ENCODE assay signal across 8 cellular contexts in genomic region chr11:75524576-75525432, GRCh38. TPM values are rescaled to one million over a fixed set of nuclear protein-coding genes. Genes with fewer than 3 reads are reported as not detected.
A peak's percentile ranks its signal among the peaks of the same experiment; 100 is the strongest.
DNase-seq lines count a peak whose midpoint lies in the region; ATAC-seq, FAIRE-seq and TF ChIP-seq lines count a peak whose summit lies in the region.

No MANE protein-coding gene starts in this region.

- no peaks in the 10 kb centered on the region for H3K79me2 ChIP-seq in GM23248 (ENCODE audit: insufficient read depth)
- no peaks in the 10 kb centered on the region for H3K79me2 ChIP-seq in GM12878 (ENCODE audit: control insufficient read depth, insufficient read depth, low read length)

- H2AFZ ChIP-seq in GM23248, result peak overlapping the region; percentile 82
- peak overlapping the region; percentile 70 for H2AFZ ChIP-seq in GM12878 (ENCODE audit: control insufficient read depth, low read depth, low read length)

- no peaks in the 10 kb centered on the region for H3F3A ChIP-seq in GM23248 (ENCODE audit: insufficient read depth)

- no peak for TF ChIP-seq EP300 in GM12878 (IDR thresholded peaks at IDR 0.05; ENCODE audit: borderline replicate concordance in 1 of 2, control insufficient read depth in 1 of 2, low read depth in 2 of 2, low read length in 2 of 2)

- POLR2A ChIA-PET in GM12878 (lab: Charles Lee), result interaction anchor here (0.6 to 1.2 kb wide), 4 partner anchors 8 to 1590 kb away, joined by 3 to 8 read pairs (median 4); no protein-coding TSS in a partner anchor

- H4K20me1 ChIP-seq in GM23248 (ENCODE audit: insufficient read depth), result no peaks in the 10 kb centered on the region
- H4K20me1 ChIP-seq in GM12878 (ENCODE audit: control insufficient read depth, insufficient read depth), result no peaks in the 10 kb centered on the region

- FAIRE-seq in RCC 7860 (lab: Jason Lieb, UNC) (no peak), GM12878 (lab: Jason Lieb, UNC) (no peak), D721Med (lab: Jason Lieb, UNC) (no peak)

- in situ Hi-C loops in GM23248 (cut with MboI) (no loop called here), GM12878 (cut with MboI) (no loop called here)

- SMC1A ChIA-PET in GM12878 (lab: Charles Lee; ENCODE audit: uncharacterized antibody, unreplicated experiment), result interaction anchor here (0.7 to 3.5 kb wide), 3 partner anchors 15 to 79 kb away, joined by 3 to 12 read pairs (median 4); no protein-coding TSS in a partner anchor

- no peak overlapping the region for H3K27ac Mint-ChIP-seq in stimulated activated naive CD8-positive, alpha-beta T cell treated with anti-CD3 and anti-CD28 coated beads, Interleukin-15, Interleukin-2, amounts not matched to agents 100 ng/mL and 50 ng/mL, for 24 hours

- peaks cover 11% of the 10 kb centered on the region for H3K27me3 Mint-ChIP-seq in stimulated activated naive CD8-positive, alpha-beta T cell treated with anti-CD3 and anti-CD28 coated beads, Interleukin-15, Interleukin-2, amounts not matched to agents 100 ng/mL and 50 ng/mL, for 24 hours

- H3K9ac ChIP-seq in GM23248 (peak overlapping the region; percentile 62), GM12878 (ENCODE audit: control insufficient read depth, insufficient read depth, low read length) (peak overlapping the region; percentile 47; the same call in 1 of the 2 replicates)

- CTCF ChIA-PET in GM12878 (lab: Yijun Ruan, JAX), result interaction anchor here (0.7 to 15.9 kb wide), 11 partner anchors 7 to 136 kb away, joined by 3 to 288 read pairs (median 3); no protein-coding TSS in a partner anchor

- ATAC-seq in GM12878, result peak; percentile 10

- H3K36me3 ChIP-seq in GM23248 (ENCODE audit: low read depth) (no peaks in the 10 kb centered on the region), GM12878 (ENCODE audit: control insufficient read depth in 2 of 2, insufficient read depth in 2 of 2, low read length in 1 of 2) (no peaks in the 10 kb centered on the region)

- H3K27ac ChIP-seq in C4-2B, result peak overlapping the region; percentile 57
- no peak overlapping the region for H3K27ac ChIP-seq in GM23248
- H3K27ac ChIP-seq in GM12878 (ENCODE audit: control insufficient read depth, insufficient read depth), result no peak overlapping the region

- peak overlapping the region; percentile 78 for H3K4me3 ChIP-seq in GM23248
- H3K4me3 ChIP-seq in GM12878, result peak overlapping the region; percentile 80

- H3K36me3 Mint-ChIP-seq in stimulated activated naive CD8-positive, alpha-beta T cell treated with anti-CD3 and anti-CD28 coated beads, Interleukin-15, Interleukin-2, amounts not matched to agents 100 ng/mL and 50 ng/mL, for 24 hours (ENCODE audit: low read depth), result no peaks in the 10 kb centered on the region

- peak overlapping the region; percentile 82 for H3K4me2 ChIP-seq in GM23248 (ENCODE audit: unreplicated experiment)
- peak overlapping the region; percentile 91 for H3K4me2 ChIP-seq in GM12878 (ENCODE audit: control insufficient read depth, insufficient read depth)

- H3K4me3 Mint-ChIP-seq in stimulated activated naive CD8-positive, alpha-beta T cell treated with anti-CD3 and anti-CD28 coated beads, Interleukin-15, Interleukin-2, amounts not matched to agents 100 ng/mL and 50 ng/mL, for 24 hours, result peak overlapping the region; percentile 74

- no peak for TF ChIP-seq RAD21 in GM12878 (IDR thresholded peaks at IDR 0.05; ENCODE audit: insufficient read depth, low read depth, low read length)

- RAD21 ChIA-PET in GM12878 (lab: Charles Lee; ENCODE audit: unreplicated experiment), result interaction anchor here (0.7 to 2.1 kb wide), 9 partner anchors 12 to 80 kb away, joined by 3 to 9 read pairs (median 3); no protein-coding TSS in a partner anchor

- DNase-seq in GM23248 (peak; percentile 72), RCC 7860 (ENCODE audit: low spot score) (peak; percentile 56), GM12878 (ENCODE audit: low read depth, low spot score) (no peak), left kidney (ENCODE audit: low read depth, low spot score) (peak; percentile 53), midbrain (lab: John Stamatoyannopoulos, UW) (no peak), D721Med (ENCODE audit: insufficient read length, low spot score) (no peak)

- H3K27me3 ChIP-seq in GM23248 (replicated peaks; ENCODE audit: insufficient read depth), result no peaks in the 10 kb centered on the region
- 0 out of 4 replicates have a peak, but pooled peaks cover 0 to 3% of the 10 kb centered on the region in 2 experiments for H3K27me3 ChIP-seq in GM12878 (replicated peaks in 1 of 2; ENCODE audit: control insufficient read depth in 2 of 2, insufficient read depth in 2 of 2, low read length in 1 of 2)

- H3K4me1 Mint-ChIP-seq in stimulated activated naive CD8-positive, alpha-beta T cell treated with anti-CD3 and anti-CD28 coated beads, Interleukin-15, Interleukin-2, amounts not matched to agents 100 ng/mL and 50 ng/mL, for 24 hours (ENCODE audit: low read depth), result peaks cover 20% of the 10 kb centered on the region

- H3K9me3 ChIP-seq in GM23248 (ENCODE audit: low read depth) (no peaks in the 10 kb centered on the region), GM12878 (replicated peaks; ENCODE audit: control insufficient read depth, insufficient read depth, low read length) (no peaks in the 10 kb centered on the region)

- intact Hi-C loops in GM12878 (cut with micrococcal nuclease; ENCODE audit: unreplicated experiment), result no loop called here

- TF ChIP-seq CTCF in C4-2B (conservative IDR thresholded peaks at IDR 0.05) (no peak), GM12878 (IDR thresholded peaks at IDR 0.05 in 2 of 3, conservative IDR thresholded peaks at IDR 0.05 in 1 of 3; ENCODE audit: control insufficient read depth in 2 of 3, extremely low read depth in 1 of 3, insufficient read depth in 1 of 3, low read depth in 3 of 3, low read length in 3 of 3) (no peak), D721Med (IDR thresholded peaks at IDR 0.05; ENCODE audit: insufficient read depth, missing control alignments) (no peak)

- no peaks in the 10 kb centered on the region for H3K9me3 Mint-ChIP-seq in stimulated activated naive CD8-positive, alpha-beta T cell treated with anti-CD3 and anti-CD28 coated beads, Interleukin-15, Interleukin-2, amounts not matched to agents 100 ng/mL and 50 ng/mL, for 24 hours

- no TSS peak for BruUV-seq in GM12878 (replicated peaks; lab: Mats Ljungman, UMichigan)

- H3K4me1 ChIP-seq in GM23248 (ENCODE audit: insufficient read depth) (peaks cover 4% of the 10 kb centered on the region), GM12878 (ENCODE audit: control insufficient read depth, insufficient read depth, low read length) (peaks cover 18% of the 10 kb centered on the region)

- no peak for TF ChIP-seq POLR2A in GM12878 (IDR thresholded peaks at IDR 0.05; ENCODE audit: low read depth, low read length)

- no peaks in the 10 kb centered on the region for H3K9me2 ChIP-seq in GM23248 (ENCODE audit: insufficient read depth)

- WGBS in GM23248 (ENCODE audit: low coverage in 1 of 2, low lambda C conversion rate in 2 of 2, missing lambda C conversion rate in 2 of 2), 2 experiments, result 4 to 6% methylated on average over 30 to 48 of the region's 52 CpGs
- 8% methylated on average over 40 of the region's 52 CpGs for WGBS in GM12878 (ENCODE audit: insufficient coverage, insufficient replicate concordance, low lambda C conversion rate, missing lambda C conversion rate)

RNA-seq across cellular contexts. Expression of gene GDPD5, which starts 0.9 kb away (rescaled TPM):
- total RNA-seq in GM23248 (2014; rRNA removed; shearing (Covaris generic)), result 7.0 and 10.7 TPM in 2 replicates
- 3.4 and 5.6 TPM in 2 replicates for polyA plus RNA-seq in GM23248 (2016; fragmentation: Nextera tagmentation; extraction: Ambion mirVana)
- 50.1 and 57.7 TPM in 2 replicates for total RNA-seq in GM12878 (2013; cell fraction: nucleolus; rRNA removed)
- 12.3 and 13.7 TPM in 2 replicates for total RNA-seq in GM12878 (2014; rRNA removed)
- 6.2 and 6.3 TPM in 2 replicates for total RNA-seq in GM12878 (2014; rRNA removed; fragmentation: Illumina TruSeq; extraction: Trizol)
- 22.9 and 30.0 TPM in 2 replicates for total RNA-seq in GM12878 (2021)
- 3.3 TPM for polyA plus RNA-seq in GM12878 (2011; ENCODE audit: low read depth)
- 3.5 and 8.0 TPM in 2 replicates for polyA plus RNA-seq in GM12878 (2011; rRNA removed)
- polyA plus RNA-seq in GM12878 (2011; cell fraction: cytosol; rRNA removed), result 6.5 and 7.7 TPM in 2 replicates
- polyA plus RNA-seq in GM12878 (2011; cell fraction: nucleus; rRNA removed), result 76.3 and 76.9 TPM in 2 replicates
- polyA plus RNA-seq in GM12878 (2012), result 8.5 and 11.5 TPM in 2 replicates
- 2.5 and 7.3 TPM in 2 replicates for polyA plus RNA-seq in GM12878 (2014; fragmentation: Illumina TruSeq; extraction: Trizol)
- polyA plus RNA-seq in GM12878 (2014; fragmentation: Nextera tagmentation; extraction: Ambion mirVana), result under 1 TPM; 0.10 to 0.80 TPM
- 20.2 and 21.9 TPM in 2 replicates for polyA plus RNA-seq in GM12878 (2014; rRNA removed)
- 1 to 10 TPM; 1.9 to 4.2 TPM for polyA plus RNA-seq in GM12878 (2016; fragmentation: Nextera tagmentation; extraction: Ambion mirVana)
- 6.4 and 13.3 TPM in 2 replicates for polyA minus RNA-seq in GM12878 (2011; rRNA and poly(A)+ RNA removed)
- polyA minus RNA-seq in GM12878 (2011; cell fraction: cytosol; rRNA and poly(A)+ RNA removed), result 5.7 and 9.9 TPM in 2 replicates
- polyA minus RNA-seq in GM12878 (2011; cell fraction: nucleus; rRNA and poly(A)+ RNA removed), result 12.2 and 21.5 TPM in 2 replicates

RNA-seq across cellular contexts. Expression of gene SERPINH1, which starts 37.2 kb away (rescaled TPM):
- 1,790 and 1,872 TPM in 2 replicates for total RNA-seq in GM23248 (2014; rRNA removed; shearing (Covaris generic))
- polyA plus RNA-seq in GM23248 (2016; fragmentation: Nextera tagmentation; extraction: Ambion mirVana) (520 and 559 TPM in 2 replicates), GM12878 (2011; rRNA removed) (8.1 and 19.8 TPM in 2 replicates), GM12878 (2014; fragmentation: Illumina TruSeq; extraction: Trizol) (9.3 and 11.7 TPM in 2 replicates), GM12878 (2014; fragmentation: Nextera tagmentation; extraction: Ambion mirVana) (1 to 10 TPM in 1 of 2 experiments, under 1 TPM in 1; 0.34 to 1.4 TPM), GM12878 (2014; rRNA removed) (15.2 and 17.2 TPM in 2 replicates), GM12878 (2016; fragmentation: Nextera tagmentation; extraction: Ambion mirVana) (10 to 100 TPM; 13.8 to 18.8 TPM)
- 69.8 and 79.0 TPM in 2 replicates for total RNA-seq in GM12878 (2013; cell fraction: nucleolus; rRNA removed)
- total RNA-seq in GM12878 (2014; rRNA removed) (11.5 and 13.6 TPM in 2 replicates), GM12878 (2014; rRNA removed; fragmentation: Illumina TruSeq; extraction: Trizol) (8.0 and 9.5 TPM in 2 replicates), GM12878 (2021) (17.9 and 18.8 TPM in 2 replicates)
- polyA plus RNA-seq in GM12878 (2011; ENCODE audit: low read depth), result 4.7 TPM
- polyA plus RNA-seq in GM12878 (2011; cell fraction: cytosol; rRNA removed), result 19.2 and 26.8 TPM in 2 replicates
- 35.5 and 37.6 TPM in 2 replicates for polyA plus RNA-seq in GM12878 (2011; cell fraction: nucleus; rRNA removed)
- polyA plus RNA-seq in GM12878 (2012), result 14.7 and 24.2 TPM in 2 replicates
- polyA minus RNA-seq in GM12878 (2011; rRNA and poly(A)+ RNA removed), result 14.8 and 16.9 TPM in 2 replicates
- polyA minus RNA-seq in GM12878 (2011; cell fraction: cytosol; rRNA and poly(A)+ RNA removed), result 11.5 and 13.1 TPM in 2 replicates
- polyA minus RNA-seq in GM12878 (2011; cell fraction: nucleus; rRNA and poly(A)+ RNA removed), result 11.2 and 18.3 TPM in 2 replicates

Comparison
In these comparisons a context has a peak if more than half of its experiments do, and no peak if none do; other contexts are left out.
1. DNase-seq: peak in GM23248 (single experiment), RCC 7860 (single experiment) and left kidney (single experiment); none in GM12878 (single experiment), midbrain (single experiment) and D721Med (single experiment).
2. RNA of gene SERPINH1, which starts 37.2 kb away (total RNA-seq): 1,790 to 1,872 TPM in GM23248; 8.0 to 79.0 TPM in GM12878; every median in the first group is over 10 times any median in the second.